ENCODE assay signal across 7 cellular contexts in the genomic region with DNA sequence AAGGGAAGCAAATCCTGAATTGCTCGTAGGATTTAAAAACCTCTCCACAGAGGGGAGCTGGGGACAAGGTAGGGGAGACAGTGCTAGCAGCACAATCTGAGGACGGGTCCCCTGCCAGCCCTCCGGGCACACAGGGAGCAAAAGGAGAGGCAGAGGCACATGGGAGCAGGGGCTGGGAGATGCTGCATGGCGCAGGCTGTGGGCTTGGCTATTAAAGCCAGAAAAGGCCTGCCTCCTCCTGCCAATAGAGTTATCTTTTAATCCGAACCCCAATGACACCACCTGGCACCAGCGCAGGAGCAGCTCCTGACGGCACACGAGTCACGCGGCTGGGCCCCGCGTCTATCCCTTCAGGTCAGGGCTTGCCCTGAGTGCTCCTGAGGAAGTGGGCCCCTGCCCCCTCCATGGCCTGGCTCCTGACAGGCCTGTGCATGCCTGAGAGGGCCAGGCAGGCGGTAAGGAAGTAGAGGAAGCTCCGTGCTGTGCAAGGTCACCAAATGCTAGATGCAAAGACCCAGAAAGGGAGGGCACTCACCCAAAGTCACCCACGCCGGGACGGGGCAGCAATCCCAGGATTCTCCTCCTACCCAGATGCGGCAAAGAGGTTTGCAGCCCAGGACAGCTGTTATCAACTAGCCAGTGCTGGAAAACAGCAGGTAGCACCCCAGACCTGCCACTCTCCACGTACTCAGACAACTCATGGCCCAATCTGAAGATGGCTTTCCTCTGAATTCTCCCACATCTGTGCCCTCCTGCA. TPM values are rescaled to one million over a fixed set of nuclear protein-coding genes. Genes with fewer than 3 reads are reported as not detected.
DNase-seq lines count a peak whose midpoint lies in the region; ATAC-seq lines count a peak whose summit lies in the region.

No MANE protein-coding gene starts in this region.

- no peaks in the 10 kb centered on the region for H3K4me1 ChIP-seq in thymus (ENCODE audit: control insufficient read depth, insufficient read depth, low read length)

- ATAC-seq in HG03432 (IDR thresholded peaks at IDR 0.05; ENCODE audit: unreplicated experiment) (peak; percentile 71), left ventricle myocardium superior (peak; percentile 54), GM19455 (IDR thresholded peaks at IDR 0.05; ENCODE audit: unreplicated experiment) (no peak), GM21576 (IDR thresholded peaks at IDR 0.05; ENCODE audit: unreplicated experiment) (no peak), HG03025 (IDR thresholded peaks at IDR 0.05; ENCODE audit: low FRiP score, unreplicated experiment) (no peak)

- H3K9me3 ChIP-seq in thymus (ENCODE audit: control insufficient read depth): no peaks in the 10 kb centered on the region

- H3K4me3 ChIP-seq in thymus (ENCODE audit: low read length): no peak overlapping the region

- 72% methylated on average over 19 of the region's 19 CpGs for WGBS in thymus

- peak overlapping the region; percentile 53 for H3K27ac ChIP-seq in thymus (ENCODE audit: low read depth)

- intact Hi-C loops in left ventricle myocardium superior (cut with micrococcal nuclease): no loop called here

- peak; percentile 84 for DNase-seq in NOMO-1 treated with dmso at 0.1 percent for 144 hours (lab: John Stamatoyannopoulos, UW; ENCODE audit: unreplicated experiment)
- no peak for DNase-seq in left ventricle myocardium superior

- H3K36me3 ChIP-seq in thymus (ENCODE audit: control insufficient read depth, insufficient read depth): no peaks in the 10 kb centered on the region

- no peaks in the 10 kb centered on the region for H3K27me3 ChIP-seq in thymus (ENCODE audit: control insufficient read depth, insufficient read depth)

RNA-seq across cellular contexts. Expression of a gene that starts 28.1 kb away (rescaled TPM):
- total RNA-seq in left ventricle myocardium superior: 9.5 TPM
- 25.8 TPM for polyA plus RNA-seq in thymus

Comparison
In these comparisons a context has a peak if more than half of its experiments do, and no peak if none do; other contexts are left out.
1. ATAC-seq: peak in HG03432 (single experiment) and left ventricle myocardium superior (single experiment); none in GM19455 (single experiment), GM21576 (single experiment) and HG03025 (single experiment).